8 cellular contexts compared by ENCODE assay signal in genomic region chr9:32635362-32635761, GRCh38.
"Had no signal": no experiment of that assay in that cellular context is flagged by ENCODE, and none has a peak within 500 bp of the region (broad histone marks: within the 10 kb centered on the region; RNA-seq: fewer than 3 reads in every experiment).

Gene TAF1L (minus strand): TSS chr9:32635669. CDS start chr9:32635579, 90 bp downstream.

- ATAC-seq: GM12878 had no signal

- DNase-seq: GDM1, GF-D8 had no signal

- FAIRE-seq: G401.6, GM12878, GM12891, GM12892, GM18507, GM19239 had no signal

- H3K4me3 ChIP-seq: GM12878 had no signal
